In genomic region chr10:84665883-84666463, GRCh38 we compare ENCODE assay signal across 8 cellular contexts.
DNase-seq lines count a peak whose midpoint lies in the region; ATAC-seq, FAIRE-seq and TF ChIP-seq lines count a peak whose summit lies in the region.

No MANE protein-coding gene starts in this region.

- no peaks in the 10 kb centered on the region for H3K27me3 Mint-ChIP-seq in activated T-helper 2 cell treated with anti-CD3 and anti-CD28 coated beads, Interferon-gamma antibody, Interleukin-2, Interleukin-4, amounts not matched to agents 10 μg/mL and 5 μg/mL and 100 μg/mL, durations not matched to agents 14 hours and 24 hours and 36 hours (ENCODE audit: low read depth)

- no peak for FAIRE-seq in small intestine (lab: Jason Lieb, UNC)

- intact Hi-C loops in left lung (cut with DNase I) = no loop called here
- intact Hi-C loops in activated T-helper 2 cell treated with anti-CD3 and anti-CD28 coated beads, Interferon-gamma antibody, Interleukin-2, Interleukin-4, amounts not matched to agents 10 μg/mL and 5 μg/mL and 100 μg/mL, durations not matched to agents 14 hours and 24 hours and 36 hours (cut with micrococcal nuclease) = no loop called here

- peak; percentile 44 for DNase-seq in activated CD4-positive, alpha-beta T cell treated with anti-CD3 and anti-CD28 coated beads for 48 hours
- no peak for DNase-seq in activated CD4-positive, alpha-beta T cell treated with anti-CD3 and anti-CD28 coated beads for 1 hour
- DNase-seq in SJCRH30 = peak; percentile 20 to 46
- peak in 1 of 2 donors; percentile 71 for DNase-seq in left lung
- no peak for DNase-seq in dedifferentiated amniotic fluid mesenchymal stem cell (ENCODE audit: extremely low spot score)
- DNase-seq in small intestine = no peak
- no peak for DNase-seq in activated T-helper 2 cell treated with anti-CD3 and anti-CD28 coated beads, Interferon-gamma antibody, Interleukin-2, Interleukin-4, amounts not matched to agents 10 μg/mL and 5 μg/mL and 100 μg/mL, durations not matched to agents 14 hours and 24 hours and 36 hours (ENCODE audit: low spot score)

- peak in 1 of 2 donors; percentile 38 for TF ChIP-seq CTCF in left lung (IDR thresholded peaks at IDR 0.05)

- peak; percentile 77 for ATAC-seq in HG02885 (IDR thresholded peaks at IDR 0.05; ENCODE audit: poor library complexity, unreplicated experiment)
- ATAC-seq in left lung = peak; percentile 73

- no peaks in the 10 kb centered on the region for H3K27me3 ChIP-seq in SJCRH30
- no peaks in the 10 kb centered on the region for H3K27me3 ChIP-seq in left lung
- no peaks in the 10 kb centered on the region for H3K27me3 ChIP-seq in small intestine (ENCODE audit: control insufficient read depth in 2 of 2, insufficient read depth in 2 of 2, low read length in 2 of 2)

- H3K36me3 Mint-ChIP-seq in activated T-helper 2 cell treated with anti-CD3 and anti-CD28 coated beads, Interferon-gamma antibody, Interleukin-2, Interleukin-4, amounts not matched to agents 10 μg/mL and 5 μg/mL and 100 μg/mL, durations not matched to agents 14 hours and 24 hours and 36 hours (ENCODE audit: low read depth) = no peaks in the 10 kb centered on the region

- no peak overlapping the region for H3K4me3 ChIP-seq in SJCRH30
- H3K4me3 ChIP-seq in left lung = no peak overlapping the region
- H3K4me3 ChIP-seq in small intestine (ENCODE audit: low read depth in 1 of 2, low read length in 2 of 2) = no peak overlapping the region

- H3K9me3 Mint-ChIP-seq in activated T-helper 2 cell treated with anti-CD3 and anti-CD28 coated beads, Interferon-gamma antibody, Interleukin-2, Interleukin-4, amounts not matched to agents 10 μg/mL and 5 μg/mL and 100 μg/mL, durations not matched to agents 14 hours and 24 hours and 36 hours = no peaks in the 10 kb centered on the region

- WGBS in small intestine, 3 donors = 57 to 58% (median 57%) methylated on average over 9 of the region's 9 CpGs

- H3K4me1 Mint-ChIP-seq in activated T-helper 2 cell treated with anti-CD3 and anti-CD28 coated beads, Interferon-gamma antibody, Interleukin-2, Interleukin-4, amounts not matched to agents 10 μg/mL and 5 μg/mL and 100 μg/mL, durations not matched to agents 14 hours and 24 hours and 36 hours (ENCODE audit: low read depth) = no peaks in the 10 kb centered on the region

- no peaks in the 10 kb centered on the region for H3K36me3 ChIP-seq in SJCRH30
- no peaks in the 10 kb centered on the region for H3K36me3 ChIP-seq in left lung
- H3K36me3 ChIP-seq in small intestine (ENCODE audit: control insufficient read depth in 2 of 2, insufficient read depth in 2 of 2, low read length in 2 of 2) = no peaks in the 10 kb centered on the region

- H3K27ac ChIP-seq in SJCRH30 (no peak overlapping the region), left lung (peak overlapping the region in 1 of 2 donors; percentile 29), small intestine (ENCODE audit: low read depth in 1 of 2, low read length in 1 of 2) (no peak overlapping the region)

- no peaks in the 10 kb centered on the region for H3K4me1 ChIP-seq in SJCRH30
- H3K4me1 ChIP-seq in left lung = peaks cover 0 to 4% of the 10 kb centered on the region in 2 donors
- H3K4me1 ChIP-seq in small intestine (ENCODE audit: control insufficient read depth in 2 of 2, insufficient read depth in 1 of 2, low read depth in 1 of 2, low read length in 1 of 2) = no peaks in the 10 kb centered on the region

- H3K9me3 ChIP-seq in SJCRH30 (replicated peaks) = no peaks in the 10 kb centered on the region
- no peaks in the 10 kb centered on the region for H3K9me3 ChIP-seq in left lung
- H3K9me3 ChIP-seq in small intestine (ENCODE audit: control insufficient read depth, low read depth) = no peaks in the 10 kb centered on the region

- no peak overlapping the region for H3K4me3 Mint-ChIP-seq in activated T-helper 2 cell treated with anti-CD3 and anti-CD28 coated beads, Interferon-gamma antibody, Interleukin-2, Interleukin-4, amounts not matched to agents 10 μg/mL and 5 μg/mL and 100 μg/mL, durations not matched to agents 14 hours and 24 hours and 36 hours (ENCODE audit: low read depth)

- H3K27ac Mint-ChIP-seq in activated T-helper 2 cell treated with anti-CD3 and anti-CD28 coated beads, Interferon-gamma antibody, Interleukin-2, Interleukin-4, amounts not matched to agents 10 μg/mL and 5 μg/mL and 100 μg/mL, durations not matched to agents 14 hours and 24 hours and 36 hours = no peak overlapping the region

Comparison
In these comparisons a context has a peak if more than half of its experiments do, and no peak if none do; other contexts are left out.
1. DNase-seq: peak in activated CD4-positive, alpha-beta T cell treated with anti-CD3 and anti-CD28 coated beads for 48 hours (single experiment) and SJCRH30 (2 of 2); none in activated CD4-positive, alpha-beta T cell treated with anti-CD3 and anti-CD28 coated beads for 1 hour (single experiment), dedifferentiated amniotic fluid mesenchymal stem cell (single experiment), small intestine (single experiment) and activated T-helper 2 cell treated with anti-CD3 and anti-CD28 coated beads, Interferon-gamma antibody, Interleukin-2, Interleukin-4, amounts not matched to agents 10 μg/mL and 5 μg/mL and 100 μg/mL, durations not matched to agents 14 hours and 24 hours and 36 hours (single experiment).